In the genomic region with DNA sequence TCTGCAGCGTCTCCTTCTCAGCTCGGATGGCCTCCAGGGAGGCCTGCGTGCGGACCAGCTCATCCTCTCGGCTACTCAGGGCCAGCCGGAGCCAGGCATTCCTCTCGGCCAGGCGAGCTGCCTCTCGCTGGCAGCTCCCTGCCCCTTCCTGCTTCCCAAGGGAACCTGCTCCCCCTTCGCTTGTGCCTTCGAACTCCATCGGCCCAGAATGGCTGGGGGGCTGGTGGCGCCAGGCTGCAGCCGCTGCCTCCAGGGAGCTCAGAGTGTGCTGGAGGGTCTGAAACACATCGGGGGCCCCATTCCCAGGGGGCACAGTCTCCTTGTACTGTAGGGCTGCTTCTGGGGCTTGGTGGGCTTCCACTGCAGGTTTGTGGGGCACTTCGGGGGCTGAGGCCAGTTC, we compare ENCODE assay signal across 27 cellular contexts. TPM values are rescaled to one million over a fixed set of nuclear protein-coding genes. Genes with fewer than 3 reads are reported as not detected.
"Had no signal": no experiment of that assay in that cellular context is flagged by ENCODE, and none has a peak within 500 bp of the region (broad histone marks: within the 10 kb centered on the region; RNA-seq: fewer than 3 reads in every experiment).

No MANE protein-coding gene starts in this region.

- DNase-seq: activated CD8-positive, alpha-beta memory T cell treated with anti-CD3 and anti-CD28 coated beads, Interleukin-2, amount 50 U/mL, for 4 hours; activated T-cell treated with anti-CD3 and anti-CD28 coated beads, Interleukin-2, amount 50 U/mL, for 24 hours; adrenal gland; brain microvascular endothelial cell; central memory CD4-positive, alpha-beta T cell; dermis blood vessel endothelial cell; effector CD8-positive, alpha-beta T cell; glutamatergic neuron; hypothalamus; natural killer cell; small intestine; stimulated activated CD4-positive, alpha-beta T cell treated with anti-CD3 and anti-CD28 coated beads, Interleukin-2, amount 100 ng/mL, for 24 hours; stomach; T-helper 1 cell; WERI-Rb-1 had no signal

- H3K4me3 ChIP-seq: adrenal gland, ascending aorta, pancreas had no signal

- H3K27ac ChIP-seq: adrenal gland, ascending aorta, brain microvascular endothelial cell, neutrophil, pancreas, stomach, suprapubic skin, tibial nerve, WERI-Rb-1 had no signal

- H3K27me3 ChIP-seq: adrenal gland, ascending aorta, brain microvascular endothelial cell, neutrophil, pancreas, stomach, suprapubic skin, tibial nerve had no signal

- ATAC-seq: activated T-helper 17 cell treated with anti-CD3 and anti-CD28 coated beads, Interleukin-2, amount 50 U/mL, for 72 hours; esophagus mucosa; natural killer cell; pancreas; sciatic nerve; stimulated activated memory B cell treated with anti-CD40 and anti-IgM and Interleukin-4, amounts not matched to agents 10 μg/mL and 1 μg/mL and 100 μg/mL, for 72 hours had no signal

- H3K4me1 ChIP-seq: ascending aorta had no signal

- H3K36me3 ChIP-seq: adrenal gland, ascending aorta, brain microvascular endothelial cell, neutrophil, pancreas, stomach, suprapubic skin, tibial nerve, WERI-Rb-1 had no signal

- H3K9me3 ChIP-seq: ascending aorta, neutrophil, pancreas, suprapubic skin had no signal

- FAIRE-seq: endothelial cell of umbilical vein, frontal cortex, pancreas, small intestine, TTC549 had no signal

RNA-seq across cellular contexts. Expression of a gene that starts 2.0 kb away (rescaled TPM):
- total RNA-seq: natural killer cell had no signal

RNA-seq across cellular contexts. Expression of a gene that starts 19.1 kb away (rescaled TPM):
- total RNA-seq: ascending aorta had no signal
